Comparison of ENCODE assay signal across 7 cellular contexts in the genomic region with DNA sequence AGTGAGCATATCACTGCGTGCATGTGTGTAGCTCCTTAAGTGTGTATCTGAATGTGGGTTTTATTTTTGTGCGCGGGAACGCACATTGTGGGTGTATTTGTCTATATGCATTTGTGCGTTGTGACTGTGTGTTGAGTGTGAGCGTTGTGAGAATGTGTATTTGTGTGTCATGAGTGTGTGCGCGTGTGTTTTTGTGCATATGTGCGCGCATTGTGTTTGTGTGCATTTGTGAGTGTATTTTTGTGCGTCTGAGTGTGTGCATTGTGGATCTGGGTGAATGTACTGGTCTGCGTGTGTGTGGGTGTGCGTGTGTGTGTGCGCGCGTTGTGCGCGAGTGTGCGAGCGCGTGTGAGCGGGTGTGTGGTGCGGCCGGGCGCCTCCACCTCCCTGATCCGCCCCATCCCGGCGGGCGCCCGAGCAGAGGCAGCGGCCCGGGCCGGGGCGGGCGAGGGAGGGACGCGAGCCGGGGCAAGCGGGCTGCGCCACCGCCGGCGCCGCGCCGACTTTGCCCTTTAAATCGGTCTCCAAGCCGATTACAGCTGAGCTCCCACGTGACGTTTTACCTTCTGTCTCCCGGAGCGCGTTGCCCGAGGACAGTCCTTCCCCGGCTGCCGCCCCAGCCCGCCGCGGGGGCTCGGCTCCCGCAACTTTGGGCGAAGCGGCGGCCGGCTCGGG. TPM values are rescaled to one million over a fixed set of nuclear protein-coding genes. Genes with fewer than 3 reads are reported as not detected.
DNase-seq lines count a peak whose midpoint lies in the region; ATAC-seq and TF ChIP-seq lines count a peak whose summit lies in the region.

A gene with protein sequence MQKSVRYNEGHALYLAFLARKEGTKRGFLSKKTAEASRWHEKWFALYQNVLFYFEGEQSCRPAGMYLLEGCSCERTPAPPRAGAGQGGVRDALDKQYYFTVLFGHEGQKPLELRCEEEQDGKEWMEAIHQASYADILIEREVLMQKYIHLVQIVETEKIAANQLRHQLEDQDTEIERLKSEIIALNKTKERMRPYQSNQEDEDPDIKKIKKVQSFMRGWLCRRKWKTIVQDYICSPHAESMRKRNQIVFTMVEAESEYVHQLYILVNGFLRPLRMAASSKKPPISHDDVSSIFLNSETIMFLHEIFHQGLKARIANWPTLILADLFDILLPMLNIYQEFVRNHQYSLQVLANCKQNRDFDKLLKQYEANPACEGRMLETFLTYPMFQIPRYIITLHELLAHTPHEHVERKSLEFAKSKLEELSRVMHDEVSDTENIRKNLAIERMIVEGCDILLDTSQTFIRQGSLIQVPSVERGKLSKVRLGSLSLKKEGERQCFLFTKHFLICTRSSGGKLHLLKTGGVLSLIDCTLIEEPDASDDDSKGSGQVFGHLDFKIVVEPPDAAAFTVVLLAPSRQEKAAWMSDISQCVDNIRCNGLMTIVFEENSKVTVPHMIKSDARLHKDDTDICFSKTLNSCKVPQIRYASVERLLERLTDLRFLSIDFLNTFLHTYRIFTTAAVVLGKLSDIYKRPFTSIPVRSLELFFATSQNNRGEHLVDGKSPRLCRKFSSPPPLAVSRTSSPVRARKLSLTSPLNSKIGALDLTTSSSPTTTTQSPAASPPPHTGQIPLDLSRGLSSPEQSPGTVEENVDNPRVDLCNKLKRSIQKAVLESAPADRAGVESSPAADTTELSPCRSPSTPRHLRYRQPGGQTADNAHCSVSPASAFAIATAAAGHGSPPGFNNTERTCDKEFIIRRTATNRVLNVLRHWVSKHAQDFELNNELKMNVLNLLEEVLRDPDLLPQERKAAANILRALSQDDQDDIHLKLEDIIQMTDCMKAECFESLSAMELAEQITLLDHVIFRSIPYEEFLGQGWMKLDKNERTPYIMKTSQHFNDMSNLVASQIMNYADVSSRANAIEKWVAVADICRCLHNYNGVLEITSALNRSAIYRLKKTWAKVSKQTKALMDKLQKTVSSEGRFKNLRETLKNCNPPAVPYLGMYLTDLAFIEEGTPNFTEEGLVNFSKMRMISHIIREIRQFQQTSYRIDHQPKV (N-terminal part only) (plus strand): TSS at position 596 of the 675 bp plus-strand sequence. CDS start 376 bp downstream, outside the sequence.

- H3K27me3 ChIP-seq in dorsolateral prefrontal cortex, result peaks cover 0 to 10% (median 0%) of the 10 kb centered on the region in 45 donors

- intact Hi-C loops in dorsolateral prefrontal cortex (cut with DNase I) (loop anchor here (2.0 to 10.0 kb wide), 7 partner anchors 85 to 265 kb away; no protein-coding TSS in a partner anchor), lower leg skin (cut with DNase I; ENCODE audit: low total_unique reads) (no loop called here)

- peak; percentile 14 to 25 for DNase-seq in activated CD4-positive, alpha-beta T cell treated with anti-CD3 and anti-CD28 coated beads, Interleukin-2, amount 50 U/mL, for 24 hours (ENCODE audit: low read depth in 1 of 2, low spot score in 1 of 2)
- DNase-seq in dorsolateral prefrontal cortex (peak in 9 of 10 donors; percentile 35 to 72 (median 57)), lower leg skin (ENCODE audit: low spot score in 2 of 2) (no peak), NCI-H1436 (lab: John Stamatoyannopoulos, UW) (no peak)
- peak in 2 of 3 donors; percentile 15 to 31 for DNase-seq in stimulated activated CD4-positive, alpha-beta T cell treated with anti-CD3 and anti-CD28 coated beads, TNF-alpha, amount 100 ng/mL, for 1 hour (ENCODE audit: low read depth in 3 of 3, low spot score in 1 of 3)

- peaks cover 6% of the 10 kb centered on the region for H3K36me3 Mint-ChIP-seq in IgD-negative memory B cell

- peaks cover 29% of the 10 kb centered on the region for H3K27me3 Mint-ChIP-seq in IgD-negative memory B cell

- peak within 1 kb of the TSS in 2 of 3 donors; percentile 54 to 65 for H3K27ac Mint-ChIP-seq in IgD-negative memory B cell

- peak within 1 kb of the TSS in 3 of 4 donors; percentile 54 to 91 (median 79) for H3K4me3 Mint-ChIP-seq in IgD-negative memory B cell

- H3K9me3 Mint-ChIP-seq in IgD-negative memory B cell, result peaks cover 0 to 5% (median 3%) of the 10 kb centered on the region in 3 donors

- peak within 1 kb of the TSS; percentile 66 to 97 (median 92) for H3K27ac ChIP-seq in dorsolateral prefrontal cortex

- WGBS in lower leg skin, 2 donors, result 27 to 32% methylated on average over 25 to 31 of the region's 66 CpGs

- H3K4me1 Mint-ChIP-seq in IgD-negative memory B cell, result peaks cover 6 to 8% (median 8%) of the 10 kb centered on the region in 3 donors

- ATAC-seq in GM18498 (IDR thresholded peaks at IDR 0.05; ENCODE audit: unreplicated experiment), result no peak

- peak within 1 kb of the TSS; percentile 50 to 93 (median 75) for H3K4me3 ChIP-seq in dorsolateral prefrontal cortex
- peak within 1 kb of the TSS; percentile 2 for H3K4me3 ChIP-seq in lower leg skin (ENCODE audit: low read depth, poor library complexity, severe bottlenecking)

- no peak for TF ChIP-seq POLR2A in lower leg skin (IDR thresholded peaks at IDR 0.05)

- TF ChIP-seq CTCF in dorsolateral prefrontal cortex (IDR thresholded peaks at IDR 0.05 in 54 of 56, conservative IDR thresholded peaks at IDR 0.05 in 2 of 56; ENCODE audit: low read depth in 1 of 56, partially characterized antibody in 56 of 56), result no peak
- no peak for TF ChIP-seq CTCF in lower leg skin (IDR thresholded peaks at IDR 0.05)

RNA-seq across cellular contexts. Expression of the gene that starts here (rescaled TPM):
- polyA plus RNA-seq in IgD-negative memory B cell, result 0.46 TPM
- total RNA-seq in dorsolateral prefrontal cortex (100 to 1,000 TPM in 52 of 120 experiments, 10 to 100 TPM in 68; 42.2 to 182 (median 97.5) TPM), lower leg skin (1 to 10 TPM; 1.0 to 5.3 (median 1.8) TPM)

Comparison
In these comparisons a context has a peak if more than half of its experiments do, and no peak if none do; other contexts are left out.
1. RNA of the gene that starts here (total RNA-seq): 42.2 to 182 TPM in dorsolateral prefrontal cortex; 1.0 to 5.3 TPM in lower leg skin; every median in the first group is over 4 times any median in the second.
2. DNase-seq: peak in activated CD4-positive, alpha-beta T cell treated with anti-CD3 and anti-CD28 coated beads, Interleukin-2, amount 50 U/mL, for 24 hours (2 of 2), dorsolateral prefrontal cortex (9 of 10) and stimulated activated CD4-positive, alpha-beta T cell treated with anti-CD3 and anti-CD28 coated beads, TNF-alpha, amount 100 ng/mL, for 1 hour (2 of 3); none in lower leg skin (0 of 2) and NCI-H1436 (single experiment).